In the genomic region with DNA sequence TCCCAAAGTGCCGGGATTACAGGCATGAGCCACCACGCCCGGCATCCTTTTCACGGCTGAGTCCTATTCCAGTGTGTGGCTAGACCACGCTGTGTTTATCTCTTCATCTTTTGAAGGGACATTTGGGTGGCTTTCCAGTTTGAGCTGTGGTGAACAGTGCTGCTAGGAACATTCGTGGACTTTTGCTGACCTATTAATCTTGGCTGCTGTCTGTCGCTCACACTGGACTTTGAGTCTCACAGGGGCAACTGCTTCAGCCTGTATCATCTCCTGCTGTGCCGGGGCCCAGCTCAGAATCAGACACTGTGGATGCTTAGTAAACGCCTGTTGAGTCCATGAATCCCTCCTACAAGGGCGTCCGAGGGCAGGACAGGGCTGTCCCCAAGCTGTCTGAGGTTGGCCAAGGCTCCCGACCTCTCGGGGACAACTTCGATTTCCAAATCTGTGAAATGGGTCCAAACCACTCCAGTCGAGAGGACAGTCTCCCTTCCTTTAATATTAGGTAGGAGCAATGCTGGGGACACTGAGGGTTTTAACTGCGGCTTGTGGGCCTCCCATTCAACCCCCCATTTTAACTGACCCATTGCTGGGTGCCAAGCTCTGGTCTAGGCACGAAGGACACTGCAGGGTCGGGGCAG, we compare ENCODE assay signal across 1 cellular context.
TF ChIP-seq lines count a peak whose summit lies in the region.

No MANE protein-coding gene starts in this region.

TF ChIP-seq in IMR-90, 13 proteins besides CTCF, POLR2A, EP300 and RAD21:
- TF ChIP-seq CHD1 (IDR thresholded peaks at IDR 0.05; ENCODE audit: low read depth, low read length) (no peak), MAZ (IDR thresholded peaks at IDR 0.05; ENCODE audit: borderline replicate concordance, low read depth, low read length) (no peak), RCOR1 (IDR thresholded peaks at IDR 0.05; ENCODE audit: insufficient replicate concordance, low read length) (no peak), CEBPB (IDR thresholded peaks at IDR 0.05; ENCODE audit: low read depth, low read length) (no peak), NFE2L2 (IDR thresholded peaks at IDR 0.05; ENCODE audit: low read depth, low read length) (no peak), MAFK (IDR thresholded peaks at IDR 0.05; ENCODE audit: low read depth, low read length) (no peak), SMC3 (IDR thresholded peaks at IDR 0.05; ENCODE audit: low read depth, low read length) (no peak), BHLHE40 (IDR thresholded peaks at IDR 0.05; ENCODE audit: low read depth, low read length) (no peak), MXI1 (IDR thresholded peaks at IDR 0.05; ENCODE audit: borderline replicate concordance, low read depth, low read length) (no peak)
- TF ChIP-seq, protein P1, sequence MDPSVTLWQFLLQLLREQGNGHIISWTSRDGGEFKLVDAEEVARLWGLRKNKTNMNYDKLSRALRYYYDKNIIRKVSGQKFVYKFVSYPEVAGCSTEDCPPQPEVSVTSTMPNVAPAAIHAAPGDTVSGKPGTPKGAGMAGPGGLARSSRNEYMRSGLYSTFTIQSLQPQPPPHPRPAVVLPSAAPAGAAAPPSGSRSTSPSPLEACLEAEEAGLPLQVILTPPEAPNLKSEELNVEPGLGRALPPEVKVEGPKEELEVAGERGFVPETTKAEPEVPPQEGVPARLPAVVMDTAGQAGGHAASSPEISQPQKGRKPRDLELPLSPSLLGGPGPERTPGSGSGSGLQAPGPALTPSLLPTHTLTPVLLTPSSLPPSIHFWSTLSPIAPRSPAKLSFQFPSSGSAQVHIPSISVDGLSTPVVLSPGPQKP (IDR thresholded peaks at IDR 0.05; ENCODE audit: borderline replicate concordance, low read depth, low read length): no peak
- TF ChIP-seq, protein P2, sequence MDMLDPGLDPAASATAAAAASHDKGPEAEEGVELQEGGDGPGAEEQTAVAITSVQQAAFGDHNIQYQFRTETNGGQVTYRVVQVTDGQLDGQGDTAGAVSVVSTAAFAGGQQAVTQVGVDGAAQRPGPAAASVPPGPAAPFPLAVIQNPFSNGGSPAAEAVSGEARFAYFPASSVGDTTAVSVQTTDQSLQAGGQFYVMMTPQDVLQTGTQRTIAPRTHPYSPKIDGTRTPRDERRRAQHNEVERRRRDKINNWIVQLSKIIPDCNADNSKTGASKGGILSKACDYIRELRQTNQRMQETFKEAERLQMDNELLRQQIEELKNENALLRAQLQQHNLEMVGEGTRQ (IDR thresholded peaks at IDR 0.05; ENCODE audit: low read depth, low read length): no peak
